Comparison of ENCODE assay signal across 8 cellular contexts in the genomic region with DNA sequence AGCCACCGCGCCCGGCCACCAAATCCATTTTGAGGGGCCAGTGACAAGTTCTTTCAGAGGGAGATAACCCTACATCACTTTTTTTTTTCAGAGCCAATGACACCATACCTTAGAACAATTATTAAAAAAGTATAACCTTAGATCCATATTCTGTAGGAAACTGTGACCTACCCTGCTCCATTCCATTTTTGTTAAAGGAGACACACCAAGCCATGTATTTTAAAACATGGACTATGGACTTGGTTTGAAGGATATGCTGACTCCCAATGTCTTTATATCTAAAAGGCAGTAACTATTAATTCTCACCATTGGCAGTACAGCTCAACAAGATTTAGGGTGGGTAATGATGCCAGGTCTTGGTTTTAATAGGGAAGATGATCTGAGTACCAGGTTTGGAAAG. TPM values are rescaled to one million over a fixed set of nuclear protein-coding genes. Genes with fewer than 3 reads are reported as not detected.
DNase-seq lines count a peak whose midpoint lies in the region; ATAC-seq and TF ChIP-seq lines count a peak whose summit lies in the region.

No MANE protein-coding gene starts in this region.

- CTCF ChIA-PET in BJ (lab: Yijun Ruan, JAX), result interaction anchor here (1.1 to 4.1 kb wide), 3 partner anchors 11 to 133 kb away, joined by 4 to 15 read pairs (median 13); no protein-coding TSS in a partner anchor

- H3K27me3 ChIP-seq in BJ (ENCODE audit: control insufficient read depth, insufficient read depth, low read length), result no peaks in the 10 kb centered on the region
- no peaks in the 10 kb centered on the region for H3K27me3 ChIP-seq in MG63
- H3K27me3 ChIP-seq in effector memory CD4-positive, alpha-beta T cell (replicated peaks; ENCODE audit: control insufficient read depth, insufficient read depth, low read length, poor library complexity, severe bottlenecking), result no peaks in the 10 kb centered on the region
- no peaks in the 10 kb centered on the region for H3K27me3 ChIP-seq in adrenal gland

- H3K27ac ChIP-seq in effector memory CD4-positive, alpha-beta T cell (ENCODE audit: insufficient read depth, low read length, poor library complexity, severe bottlenecking), result peak overlapping the region; percentile 82
- H3K27ac ChIP-seq in adrenal gland, result no peak overlapping the region

- peak overlapping the region; percentile 73 for H3K4me3 ChIP-seq in BJ (ENCODE audit: low read depth, low read length)
- peak overlapping the region; percentile 90 for H3K4me3 ChIP-seq in MG63
- H3K4me3 ChIP-seq in effector memory CD4-positive, alpha-beta T cell (ENCODE audit: insufficient read depth, low read depth, low read length, poor library complexity, severe bottlenecking), result peak overlapping the region; percentile 57
- H3K4me3 ChIP-seq in adrenal gland, result peak overlapping the region in 2 of 4 donors; percentile 72 to 78

- ATAC-seq in GM21717 (IDR thresholded peaks at IDR 0.05; ENCODE audit: unreplicated experiment), result no peak

- no peak for TF ChIP-seq CTCF in BJ (IDR thresholded peaks at IDR 0.05; ENCODE audit: insufficient read depth, low read depth, low read length)
- no peak for TF ChIP-seq CTCF in nephron progenitor cell (IDR thresholded peaks at IDR 0.05)
- TF ChIP-seq CTCF in adrenal gland (IDR thresholded peaks at IDR 0.05), result no peak

- H3K27ac Mint-ChIP-seq in nephron progenitor cell, result no peak overlapping the region

- peaks cover 50% of the 10 kb centered on the region for H3K4me1 Mint-ChIP-seq in nephron progenitor cell

- POLR2A ChIA-PET in BJ (lab: Charles Lee), result no interaction called here

- intact Hi-C loops in adrenal gland (cut with DNase I), result no loop called here

- no peaks in the 10 kb centered on the region for H3K9me3 Mint-ChIP-seq in nephron progenitor cell

- peaks cover 7% of the 10 kb centered on the region for H3K27me3 Mint-ChIP-seq in nephron progenitor cell (ENCODE audit: low read depth, poor library complexity)

- DNase-seq in BJ (ENCODE audit: low read depth), result no peak
- DNase-seq in MG63, result no peak
- no peak for DNase-seq in effector memory CD4-positive, alpha-beta T cell
- DNase-seq in nephron progenitor cell, result no peak
- no peak for DNase-seq in DMS79 treated with DMSO at 0.1 percent for 48 hours (lab: John Stamatoyannopoulos, UW)
- no peak for DNase-seq in activated effector memory CD4-positive, alpha-beta T cell treated with Interleukin-2 at 50 U/mL for 16 hours
- no peak for DNase-seq in adrenal gland

- peak overlapping the region; percentile 89 for H3K4me3 Mint-ChIP-seq in nephron progenitor cell

- TF ChIP-seq POLR2A in adrenal gland (IDR thresholded peaks at IDR 0.05), result no peak

- WGBS in adrenal gland, 4 donors, result 99 to 100% (median 100%) methylated on average over 3 of the region's 3 CpGs

- peaks cover 25% of the 10 kb centered on the region for H3K4me1 ChIP-seq in effector memory CD4-positive, alpha-beta T cell (ENCODE audit: control insufficient read depth, insufficient read depth, low read length, poor library complexity, severe bottlenecking)
- peaks cover 17 to 38% of the 10 kb centered on the region in 2 donors for H3K4me1 ChIP-seq in adrenal gland (replicated peaks in 1 of 2)

- H3K36me3 ChIP-seq in BJ (ENCODE audit: control insufficient read depth, insufficient read depth, low read length), result peaks cover 12% of the 10 kb centered on the region
- H3K36me3 ChIP-seq in MG63, result peaks cover 36% of the 10 kb centered on the region
- H3K36me3 ChIP-seq in effector memory CD4-positive, alpha-beta T cell (ENCODE audit: control insufficient read depth, insufficient read depth, low read length), result peaks cover 13% of the 10 kb centered on the region
- peaks cover 0 to 8% of the 10 kb centered on the region in 2 donors for H3K36me3 ChIP-seq in adrenal gland (replicated peaks in 1 of 2)

- peaks cover 27% of the 10 kb centered on the region for H3K36me3 Mint-ChIP-seq in nephron progenitor cell (ENCODE audit: low read depth)

- H3K9me3 ChIP-seq in MG63, result no peaks in the 10 kb centered on the region
- no peaks in the 10 kb centered on the region for H3K9me3 ChIP-seq in effector memory CD4-positive, alpha-beta T cell (ENCODE audit: control insufficient read depth, low read length)
- no peaks in the 10 kb centered on the region for H3K9me3 ChIP-seq in adrenal gland (replicated peaks in 1 of 3)

RNA-seq across cellular contexts. Expression of gene GSK3A, which starts 1.1 kb away (rescaled TPM):
- polyA plus RNA-seq in BJ (2011; rRNA removed) (27.7 and 36.1 TPM in 2 replicates), adrenal gland (10 to 100 TPM; 51.0 to 94.9 (median 65.5) TPM)
- polyA minus RNA-seq in BJ (2011; rRNA and poly(A)+ RNA removed), result 21.9 and 22.7 TPM in 2 replicates
- 24.1 and 27.3 TPM in 2 replicates for total RNA-seq in MG63 (2014; rRNA removed; shearing (Covaris generic); ENCODE audit: low replicate concordance)
- 10 to 100 TPM; 19.5 to 61.9 (median 45.1) TPM for total RNA-seq in adrenal gland

RNA-seq across cellular contexts. Expression of gene ERF, which starts 13.6 kb away (rescaled TPM):
- polyA plus RNA-seq in BJ (2011; rRNA removed) (47.4 and 51.4 TPM in 2 replicates), adrenal gland (100 to 1,000 TPM in 1 of 3 donors, 10 to 100 TPM in 2; 14.3 to 147 (median 44.1) TPM)
- 41.5 and 62.0 TPM in 2 replicates for polyA minus RNA-seq in BJ (2011; rRNA and poly(A)+ RNA removed)
- total RNA-seq in MG63 (2014; rRNA removed; shearing (Covaris generic); ENCODE audit: low replicate concordance), result 78.3 and 168 TPM in 2 replicates
- total RNA-seq in adrenal gland, result 10 to 100 TPM; 27.0 to 71.2 (median 55.1) TPM

RNA-seq across cellular contexts. Expression of gene ZNF526, which starts 21.2 kb away (rescaled TPM):
- polyA plus RNA-seq in BJ (2011; rRNA removed), result 4.8 and 5.9 TPM in 2 replicates
- polyA minus RNA-seq in BJ (2011; rRNA and poly(A)+ RNA removed), result 9.8 and 14.0 TPM in 2 replicates
- total RNA-seq in MG63 (2014; rRNA removed; shearing (Covaris generic); ENCODE audit: low replicate concordance), result 8.5 and 12.8 TPM in 2 replicates
- 10 to 100 TPM in 2 of 8 donors, 1 to 10 TPM in 6; 4.2 to 12.5 (median 9.0) TPM for total RNA-seq in adrenal gland
- polyA plus RNA-seq in adrenal gland, result 1 to 10 TPM; 2.0 to 5.1 (median 2.9) TPM

RNA-seq across cellular contexts. Expression of gene DEDD2, which starts 23.8 kb away (rescaled TPM):
- polyA plus RNA-seq in BJ (2011; rRNA removed), result 19.1 and 30.4 TPM in 2 replicates
- 8.3 and 16.0 TPM in 2 replicates for polyA minus RNA-seq in BJ (2011; rRNA and poly(A)+ RNA removed)
- 26.3 and 42.9 TPM in 2 replicates for total RNA-seq in MG63 (2014; rRNA removed; shearing (Covaris generic); ENCODE audit: low replicate concordance)
- 10 to 100 TPM; 27.1 to 54.8 (median 33.5) TPM for total RNA-seq in adrenal gland
- polyA plus RNA-seq in adrenal gland, result 10 to 100 TPM; 26.0 to 39.9 (median 26.2) TPM

RNA-seq across cellular contexts. Expression of gene CIC, which starts 27.8 kb away (rescaled TPM):
- polyA plus RNA-seq in BJ (2011; rRNA removed) (3.5 and 7.0 TPM in 2 replicates), adrenal gland (100 to 1,000 TPM in 1 of 3 donors, 10 to 100 TPM in 2; 13.3 to 171 (median 61.7) TPM)
- polyA minus RNA-seq in BJ (2011; rRNA and poly(A)+ RNA removed), result 5.2 and 7.9 TPM in 2 replicates
- 5.9 and 15.8 TPM in 2 replicates for total RNA-seq in MG63 (2014; rRNA removed; shearing (Covaris generic); ENCODE audit: low replicate concordance)
- total RNA-seq in adrenal gland, result 100 to 1,000 TPM in 1 of 8 donors, 10 to 100 TPM in 7; 48.7 to 119 (median 72.7) TPM
